Comparison of ENCODE assay signal across 35 cellular contexts in the genomic region with DNA sequence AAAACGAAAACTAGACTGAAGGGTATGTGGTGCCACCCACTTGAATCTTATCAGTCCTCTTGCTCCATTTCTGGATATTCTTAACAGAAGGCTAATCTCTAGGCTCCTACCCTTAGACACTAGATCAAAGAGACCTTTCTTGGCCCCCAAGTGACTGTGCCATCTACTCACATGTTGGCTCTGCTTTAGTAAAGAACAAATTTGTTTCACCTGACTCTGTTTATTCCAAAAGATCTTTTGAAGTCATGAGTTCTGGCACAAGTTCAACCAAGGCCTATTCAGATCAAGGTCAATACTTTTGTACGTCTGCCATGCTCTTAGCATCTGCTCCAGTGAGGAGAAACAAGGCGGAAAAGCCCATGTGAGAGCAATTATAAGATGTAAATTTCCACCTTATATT. TPM values are rescaled to one million over a fixed set of nuclear protein-coding genes. Genes with fewer than 3 reads are reported as not detected.
"Had no signal": no experiment of that assay in that cellular context is flagged by ENCODE, and none has a peak within 500 bp of the region (broad histone marks: within the 10 kb centered on the region; RNA-seq: fewer than 3 reads in every experiment).

No MANE protein-coding gene starts in this region.

- H3K4me3 Mint-ChIP-seq: activated B cell treated with CpG ODN at 0.5 μM for 24 hours; activated CD4-positive, alpha-beta memory T cell treated with anti-CD3 and anti-CD28 coated beads for 36 hours; activated CD4-positive, alpha-beta T cell treated with anti-CD3 and anti-CD28 coated beads, Interleukin-2, amount 10 ng/mL, durations not matched to agents 24 days and 14 days; activated CD8-positive, alpha-beta T cell treated with anti-CD3 and anti-CD28 coated beads for 36 hours; activated naive CD4-positive, alpha-beta T cell treated with anti-CD3 and anti-CD28 coated beads, Interleukin-2, amount 10 ng/mL, durations not matched to agents 7 days and 5 days; activated naive CD4-positive, alpha-beta T cell treated with anti-CD3 and anti-CD28 coated beads, Interleukin-2, amount 50 U/mL, for 24 hours; activated naive CD8-positive, alpha-beta T cell; activated naive CD8-positive, alpha-beta T cell treated with anti-CD3 and anti-CD28 coated beads, Interleukin-2, amount 10 ng/mL, durations not matched to agents 7 days and 5 days; activated naive CD8-positive, alpha-beta T cell treated with anti-CD3 and anti-CD28 coated beads, Interleukin-2, amount 50 U/mL, for 24 hours; T-helper 1 cell treated with Interleukin-12 subunit alpha and Interleukin-12 subunit beta and Interleukin-4 antibody, amounts not matched to agents 30 μg/mL and 1 μg/mL, for 36 hours; T-helper 2 cell treated with Interferon-gamma antibody and Interleukin-4, amounts not matched to agents 5 μg/mL and 100 μg/mL, for 36 hours had no signal

- H3K27me3 Mint-ChIP-seq: activated CD4-positive, alpha-beta memory T cell treated with anti-CD3 and anti-CD28 coated beads for 36 hours; activated CD4-positive, alpha-beta T cell treated with anti-CD3 and anti-CD28 coated beads, Interleukin-2, amount 10 ng/mL, durations not matched to agents 24 days and 14 days; activated naive CD4-positive, alpha-beta T cell treated with anti-CD3 and anti-CD28 coated beads, Interleukin-2, amount 10 ng/mL, durations not matched to agents 7 days and 5 days; activated naive CD8-positive, alpha-beta T cell treated with anti-CD3 and anti-CD28 coated beads, Interleukin-2, amount 10 ng/mL, durations not matched to agents 7 days and 5 days had no signal

- H3K4me1 Mint-ChIP-seq: activated B cell treated with CpG ODN at 0.5 μM for 24 hours; activated CD4-positive, alpha-beta T cell treated with anti-CD3 and anti-CD28 coated beads, Interleukin-2, amount 10 ng/mL, durations not matched to agents 24 days and 14 days; activated naive CD4-positive, alpha-beta T cell treated with anti-CD3 and anti-CD28 coated beads, Interleukin-2, amount 10 ng/mL, durations not matched to agents 7 days and 5 days; activated naive CD4-positive, alpha-beta T cell treated with anti-CD3 and anti-CD28 coated beads, Interleukin-2, amount 50 U/mL, for 24 hours; activated naive CD8-positive, alpha-beta T cell treated with anti-CD3 and anti-CD28 coated beads, Interleukin-2, amount 10 ng/mL, durations not matched to agents 7 days and 5 days; activated naive CD8-positive, alpha-beta T cell treated with anti-CD3 and anti-CD28 coated beads, Interleukin-2, amount 50 U/mL, for 24 hours had no signal

- H3K9me3 Mint-ChIP-seq: activated B cell treated with CpG ODN at 0.5 μM for 24 hours; activated CD4-positive, alpha-beta memory T cell treated with anti-CD3 and anti-CD28 coated beads for 36 hours; activated CD4-positive, alpha-beta T cell treated with anti-CD3 and anti-CD28 coated beads, Interleukin-2, amount 10 ng/mL, durations not matched to agents 24 days and 14 days; activated CD8-positive, alpha-beta T cell treated with anti-CD3 and anti-CD28 coated beads for 36 hours; activated naive CD4-positive, alpha-beta T cell treated with anti-CD3 and anti-CD28 coated beads, Interleukin-2, amount 10 ng/mL, durations not matched to agents 7 days and 5 days; activated naive CD4-positive, alpha-beta T cell treated with anti-CD3 and anti-CD28 coated beads, Interleukin-2, amount 50 U/mL, for 24 hours; activated T-helper 2 cell treated with anti-CD3 and anti-CD28 coated beads, Interferon-gamma antibody, Interleukin-2, Interleukin-4, amounts not matched to agents 10 μg/mL and 5 μg/mL and 100 μg/mL, durations not matched to agents 14 hours and 24 hours and 36 hours; T-helper 1 cell treated with Interleukin-12 subunit alpha and Interleukin-12 subunit beta and Interleukin-4 antibody, amounts not matched to agents 30 μg/mL and 1 μg/mL, for 36 hours; T-helper 2 cell treated with Interferon-gamma antibody and Interleukin-4, amounts not matched to agents 5 μg/mL and 100 μg/mL, for 36 hours had no signal

- H3K27ac ChIP-seq: brain microvascular endothelial cell, breast epithelium, VCaP had no signal

- H3K4me3 ChIP-seq: breast epithelium had no signal

- DNase-seq: activated B cell treated with CpG ODN at 0.5 μM for 24 hours; activated CD4-positive, alpha-beta memory T cell treated with anti-CD3 and anti-CD28 coated beads for 36 hours; activated CD4-positive, alpha-beta T cell treated with anti-CD3 and anti-CD28 coated beads for 4 hours; activated CD4-positive, alpha-beta T cell treated with anti-CD3 and anti-CD28 coated beads, Interleukin-2, amount 10 ng/mL, durations not matched to agents 24 days and 14 days; activated CD4-positive, alpha-beta T cell treated with anti-CD3 and anti-CD28 coated beads, Interleukin-2, amount 50 U/mL, for 1 hour; activated CD4-positive, alpha-beta T cell treated with anti-CD3 and anti-CD28 coated beads, Interleukin-2, amount 50 U/mL, for 4 hours; activated CD4-positive, CD25-positive, alpha-beta regulatory T cell treated with anti-CD3 and anti-CD28 coated beads, Interleukin-2, amount 50 U/mL, for 72 hours; activated CD8-positive, alpha-beta memory T cell treated with anti-CD3 and anti-CD28 coated beads, Interleukin-2, amount 50 U/mL, for 4 hours; activated CD8-positive, alpha-beta T cell treated with anti-CD3 and anti-CD28 coated beads for 36 hours; activated effector memory CD4-positive, alpha-beta T cell treated with Interleukin-2 at 50 U/mL for 16 hours; activated gamma-delta T cell; activated naive CD4-positive, alpha-beta T cell treated with anti-CD3 and anti-CD28 coated beads, Interleukin-2, amount 10 ng/mL, durations not matched to agents 7 days and 5 days; activated naive CD4-positive, alpha-beta T cell treated with Interleukin-2 at 50 U/mL for 16 hours; activated naive CD8-positive, alpha-beta T cell treated with anti-CD3 and anti-CD28 coated beads, Interleukin-2, amount 10 ng/mL, durations not matched to agents 7 days and 5 days; activated naive CD8-positive, alpha-beta T cell treated with anti-CD3 and anti-CD28 coated beads, Interleukin-2, amount 50 U/mL, for 24 hours; activated T-cell treated with anti-CD3 and anti-CD28 coated beads for 4 hours; activated T-cell treated with anti-CD3 and anti-CD28 coated beads, Interleukin-2, amount 50 U/mL, for 1 hour; activated T-cell treated with anti-CD3 and anti-CD28 coated beads, Interleukin-2, amount 50 U/mL, for 48 hours; amniotic stem cell; aorta; brain microvascular endothelial cell; central memory CD4-positive, alpha-beta T cell; T-helper 1 cell; T-helper 2 cell; T-helper 9 cell had no signal

- FAIRE-seq: TTC549 had no signal

- H3K27me3 ChIP-seq: brain microvascular endothelial cell had no signal

- H3K4me1 ChIP-seq: breast epithelium had no signal

- H3K36me3 Mint-ChIP-seq: activated CD4-positive, alpha-beta memory T cell treated with anti-CD3 and anti-CD28 coated beads for 36 hours; activated naive CD4-positive, alpha-beta T cell treated with anti-CD3 and anti-CD28 coated beads, Interleukin-2, amount 10 ng/mL, durations not matched to agents 7 days and 5 days; activated naive CD4-positive, alpha-beta T cell treated with anti-CD3 and anti-CD28 coated beads, Interleukin-2, amount 50 U/mL, for 24 hours; activated naive CD8-positive, alpha-beta T cell treated with anti-CD3 and anti-CD28 coated beads, Interleukin-2, amount 10 ng/mL, durations not matched to agents 7 days and 5 days had no signal

- H3K27ac Mint-ChIP-seq: activated B cell treated with CpG ODN at 0.5 μM for 24 hours; activated CD4-positive, alpha-beta memory T cell treated with anti-CD3 and anti-CD28 coated beads for 36 hours; activated CD4-positive, alpha-beta T cell treated with anti-CD3 and anti-CD28 coated beads, Interleukin-2, amount 10 ng/mL, durations not matched to agents 24 days and 14 days; activated CD8-positive, alpha-beta T cell treated with anti-CD3 and anti-CD28 coated beads for 36 hours; activated naive CD4-positive, alpha-beta T cell treated with anti-CD3 and anti-CD28 coated beads, Interleukin-2, amount 10 ng/mL, durations not matched to agents 7 days and 5 days; activated naive CD4-positive, alpha-beta T cell treated with anti-CD3 and anti-CD28 coated beads, Interleukin-2, amount 50 U/mL, for 24 hours; activated naive CD8-positive, alpha-beta T cell; activated naive CD8-positive, alpha-beta T cell treated with anti-CD3 and anti-CD28 coated beads, Interleukin-2, amount 10 ng/mL, durations not matched to agents 7 days and 5 days; activated naive CD8-positive, alpha-beta T cell treated with anti-CD3 and anti-CD28 coated beads, Interleukin-2, amount 50 U/mL, for 24 hours; activated T-helper 2 cell treated with anti-CD3 and anti-CD28 coated beads, Interferon-gamma antibody, Interleukin-2, Interleukin-4, amounts not matched to agents 10 μg/mL and 5 μg/mL and 100 μg/mL, durations not matched to agents 14 hours and 24 hours and 36 hours; T-helper 1 cell treated with Interleukin-12 subunit alpha and Interleukin-12 subunit beta and Interleukin-4 antibody, amounts not matched to agents 30 μg/mL and 1 μg/mL, for 36 hours; T-helper 2 cell treated with Interferon-gamma antibody and Interleukin-4, amounts not matched to agents 5 μg/mL and 100 μg/mL, for 36 hours had no signal

- H3K9me3 ChIP-seq: breast epithelium had no signal

- ATAC-seq: activated CD8-positive, alpha-beta T cell treated with anti-CD3 and anti-CD28 coated beads for 36 hours; activated naive CD8-positive, alpha-beta T cell treated with anti-CD3 and anti-CD28 coated beads, Interleukin-2, amount 50 U/mL, for 24 hours had no signal

- H3K36me3 ChIP-seq: brain microvascular endothelial cell, breast epithelium had no signal

RNA-seq across cellular contexts. Expression of a gene that starts 37.3 kb away (rescaled TPM):
- total RNA-seq: activated B cell treated with CpG ODN at 0.5 μM for 24 hours; activated CD4-positive, alpha-beta memory T cell treated with anti-CD3 and anti-CD28 coated beads for 36 hours; activated CD4-positive, alpha-beta T cell treated with anti-CD3 and anti-CD28 coated beads, Interleukin-2, amount 10 ng/mL, durations not matched to agents 24 days and 14 days; activated CD8-positive, alpha-beta memory T cell treated with anti-CD3 and anti-CD28 coated beads for 36 hours; activated CD8-positive, alpha-beta T cell treated with anti-CD3 and anti-CD28 coated beads for 36 hours; activated naive CD8-positive, alpha-beta T cell treated with anti-CD3 and anti-CD28 coated beads, Interleukin-2, amount 10 ng/mL, durations not matched to agents 7 days and 5 days; activated T-helper 2 cell treated with anti-CD3 and anti-CD28 coated beads, Interferon-gamma antibody, Interleukin-2, Interleukin-4, amounts not matched to agents 10 μg/mL and 5 μg/mL and 100 μg/mL, durations not matched to agents 14 hours and 24 hours and 36 hours; aorta; cerebellum had no signal
- polyA plus RNA-seq: aorta had no signal
